Comparison of ENCODE assay signal across 8 cellular contexts in genomic region chr1:74733616-74734484, GRCh38. TPM values are rescaled to one million over a fixed set of nuclear protein-coding genes. Genes with fewer than 3 reads are reported as not detected.
DNase-seq lines count a peak whose midpoint lies in the region; ATAC-seq, FAIRE-seq and TF ChIP-seq lines count a peak whose summit lies in the region.

No MANE protein-coding gene starts in this region.

- peaks cover 3% of the 10 kb centered on the region for H3K79me1 ChIP-seq in mesenchymal stem cell (replicated peaks; ENCODE audit: low read length, poor library complexity, severe bottlenecking)

- H2BK12ac ChIP-seq in mesenchymal stem cell (ENCODE audit: low read length in 2 of 2) = no peak overlapping the region

- peak overlapping the region; percentile 99 for H3K9ac ChIP-seq in mesenchymal stem cell (ENCODE audit: low read length)

- H2AFZ ChIP-seq in mesenchymal stem cell (ENCODE audit: low read depth, low read length) = no peak overlapping the region

- no peak overlapping the region for H2BK15ac ChIP-seq in mesenchymal stem cell (ENCODE audit: low read depth, poor library complexity, severe bottlenecking)

- no peak overlapping the region for H2BK120ac ChIP-seq in mesenchymal stem cell (ENCODE audit: low read depth, low read length)

- ATAC-seq in GM19328 (IDR thresholded peaks at IDR 0.05; ENCODE audit: unreplicated experiment) = peak; percentile 50
- ATAC-seq in HG03378 (IDR thresholded peaks at IDR 0.05; ENCODE audit: unreplicated experiment) = peak; percentile 55
- ATAC-seq in thoracic aorta (ENCODE audit: insufficient number of reproducible peaks, low FRiP score, low read depth) = no peak

- no peaks in the 10 kb centered on the region for H3K27me3 ChIP-seq in WERI-Rb-1 (ENCODE audit: insufficient read depth, low read depth, severe bottlenecking)
- H3K27me3 ChIP-seq in mesenchymal stem cell (ENCODE audit: control insufficient read depth in 1 of 2, insufficient read depth in 1 of 2, low read length in 2 of 2) = no peaks in the 10 kb centered on the region
- no peaks in the 10 kb centered on the region for H3K27me3 ChIP-seq in thoracic aorta (replicated peaks; ENCODE audit: insufficient read depth)

- peak; percentile 56 for TF ChIP-seq CTCF in WERI-Rb-1 (IDR thresholded peaks at IDR 0.05; ENCODE audit: low read depth, low read length)
- TF ChIP-seq CTCF in thoracic aorta (IDR thresholded peaks at IDR 0.05) = peak; percentile 64

- FAIRE-seq in endometrium (lab: Jason Lieb, UNC) = peak; percentile 72

- H4K91ac ChIP-seq in mesenchymal stem cell (ENCODE audit: low read length) = no peak overlapping the region

- peak overlapping the region; percentile 59 for H3K4me2 ChIP-seq in mesenchymal stem cell (ENCODE audit: low read length, poor library complexity, severe bottlenecking)

- H3K14ac ChIP-seq in mesenchymal stem cell (ENCODE audit: low read length in 2 of 2) = no peak overlapping the region

- peak; percentile 57 for DNase-seq in COLO829 (ENCODE audit: low spot score)
- DNase-seq in NCI-H2196 (lab: John Stamatoyannopoulos, UW; ENCODE audit: unreplicated experiment) = peak; percentile 50
- DNase-seq in WERI-Rb-1 = peak; percentile 48
- DNase-seq in mesenchymal stem cell = peak; percentile 72
- DNase-seq in thoracic aorta (ENCODE audit: low spot score) = no peak

- H3K9me3 ChIP-seq in WERI-Rb-1 (ENCODE audit: severe bottlenecking) (no peaks in the 10 kb centered on the region), mesenchymal stem cell (ENCODE audit: control insufficient read depth, low read length) (peaks cover 4% of the 10 kb centered on the region), thoracic aorta (no peaks in the 10 kb centered on the region)

- no peak overlapping the region for H4K8ac ChIP-seq in mesenchymal stem cell (ENCODE audit: low read length)

- H3K18ac ChIP-seq in mesenchymal stem cell (ENCODE audit: low read depth in 1 of 2, low read length in 2 of 2) = no peak overlapping the region

- WGBS in mesenchymal stem cell = 69% methylated on average over 8 of the region's 11 CpGs

- H3K27ac ChIP-seq in WERI-Rb-1 (peak overlapping the region; percentile 86), mesenchymal stem cell (ENCODE audit: low read length, poor library complexity, severe bottlenecking) (peak overlapping the region; percentile 62), thoracic aorta (peak overlapping the region; percentile 63 to 74)

- H3K4me1 ChIP-seq in mesenchymal stem cell (ENCODE audit: control insufficient read depth, insufficient read depth, low read depth, low read length) = peaks cover 7% of the 10 kb centered on the region
- H3K4me1 ChIP-seq in thoracic aorta (ENCODE audit: control insufficient read depth in 1 of 2, low read depth in 2 of 2) = peaks cover 26 to 36% of the 10 kb centered on the region in 2 donors

- peak overlapping the region; percentile 95 for H3K4me3 ChIP-seq in WERI-Rb-1 (ENCODE audit: low read depth, low read length)
- H3K4me3 ChIP-seq in mesenchymal stem cell (ENCODE audit: insufficient read depth in 1 of 2, low read depth in 1 of 2, low read length in 2 of 2) = peak overlapping the region in 1 of 2 experiments; percentile 99
- peak overlapping the region; percentile 83 for H3K4me3 ChIP-seq in thoracic aorta

- H3K36me3 ChIP-seq in WERI-Rb-1 = peaks cover 10% of the 10 kb centered on the region
- H3K36me3 ChIP-seq in mesenchymal stem cell (ENCODE audit: control insufficient read depth in 1 of 2, insufficient read depth in 2 of 2, low read depth in 1 of 2, low read length in 2 of 2) = peaks cover 0 to 23% of the 10 kb centered on the region in 2 experiments
- H3K36me3 ChIP-seq in thoracic aorta = peaks cover 8% of the 10 kb centered on the region

- H3K4ac ChIP-seq in mesenchymal stem cell (ENCODE audit: low read depth in 1 of 2, low read length in 2 of 2) = no peak overlapping the region

- H2AK5ac ChIP-seq in mesenchymal stem cell (ENCODE audit: low read length, severe bottlenecking) = no peak overlapping the region

- no peak overlapping the region for H3K23ac ChIP-seq in mesenchymal stem cell (ENCODE audit: low read length in 2 of 2)

- no peak overlapping the region for H2BK5ac ChIP-seq in mesenchymal stem cell (ENCODE audit: low read depth, low read length, poor library complexity, severe bottlenecking)

RNA-seq across cellular contexts. Expression of gene TYW3, which starts 0.9 kb away (rescaled TPM):
- polyA plus RNA-seq in mesenchymal stem cell (2013, experiment 1 of 2) = 17.4 TPM
- polyA plus RNA-seq in mesenchymal stem cell (2013, experiment 2 of 2) = 18.3 TPM
- 10 to 100 TPM; 13.3 to 16.4 TPM for total RNA-seq in thoracic aorta

RNA-seq across cellular contexts. Expression of gene CRYZ, which starts 1.0 kb away (rescaled TPM):
- polyA plus RNA-seq in mesenchymal stem cell (2013, experiment 1 of 2) = 21.5 TPM
- 25.4 TPM for polyA plus RNA-seq in mesenchymal stem cell (2013, experiment 2 of 2)
- total RNA-seq in thoracic aorta = 10 to 100 TPM; 12.6 to 36.0 TPM
